ENCODE assay signal across 8 cellular contexts in the genomic region with DNA sequence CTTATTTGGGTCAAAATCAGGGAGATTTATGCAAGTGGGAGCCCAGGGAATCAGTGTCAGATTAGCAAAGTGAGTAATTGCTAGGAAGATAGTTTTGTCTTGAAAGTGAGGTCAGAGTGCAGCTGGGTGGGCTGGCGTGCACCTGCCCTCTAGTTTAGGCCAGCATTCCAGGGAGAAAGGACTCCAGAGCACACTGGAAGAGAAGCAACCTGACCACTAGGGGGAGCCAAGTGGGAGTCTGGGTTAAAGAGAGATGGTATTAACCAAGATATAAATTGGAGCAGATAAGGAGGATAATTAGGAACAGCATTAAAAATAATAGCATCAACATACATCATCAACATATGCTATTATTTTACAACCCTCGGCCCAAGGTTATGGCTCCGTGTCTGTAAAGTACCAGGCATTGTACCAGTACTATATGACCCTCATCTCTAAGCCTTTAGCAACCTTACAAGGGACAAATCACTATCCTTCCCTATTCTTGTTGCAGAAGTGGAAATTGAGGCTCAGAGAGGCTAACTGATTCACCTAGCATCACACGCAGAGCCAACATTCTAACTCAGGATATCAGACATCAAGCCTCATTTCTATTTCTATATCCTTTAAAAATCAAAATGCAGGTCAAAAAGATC. TPM values are rescaled to one million over a fixed set of nuclear protein-coding genes. Genes with fewer than 3 reads are reported as not detected.
DNase-seq lines count a peak whose midpoint lies in the region; ATAC-seq, FAIRE-seq and TF ChIP-seq lines count a peak whose summit lies in the region.

No MANE protein-coding gene starts in this region.

- ATAC-seq in stimulated activated naive CD8-positive, alpha-beta T cell treated with anti-CD3 and anti-CD28 coated beads, Interleukin-15, Interleukin-2, amounts not matched to agents 100 U/mL and 50 U/mL, for 24 hours, result no peak
- no peak for ATAC-seq in stimulated activated naive CD8-positive, alpha-beta T cell treated with anti-CD3 and anti-CD28 coated beads, Interleukin-15, amount 100 ng/mL, for 72 hours
- ATAC-seq in GM21529 (IDR thresholded peaks at IDR 0.05; ENCODE audit: unreplicated experiment) (no peak), HG02763 (IDR thresholded peaks at IDR 0.05; ENCODE audit: unreplicated experiment) (no peak)

- no peaks in the 10 kb centered on the region for H3K4me1 ChIP-seq in keratinocyte (ENCODE audit: control insufficient read depth, extremely low read depth, insufficient read depth, low read length)

- DNase-seq in stimulated activated naive CD8-positive, alpha-beta T cell treated with anti-CD3 and anti-CD28 coated beads, Interleukin-15, Interleukin-2, amounts not matched to agents 100 U/mL and 50 U/mL, for 24 hours, result peak; percentile 29
- no peak for DNase-seq in stimulated activated naive CD8-positive, alpha-beta T cell treated with anti-CD3 and anti-CD28 coated beads, Interleukin-15, amount 100 ng/mL, for 72 hours
- DNase-seq in NCI-H1105 (lab: John Stamatoyannopoulos, UW) (peak; percentile 62), keratinocyte (ENCODE audit: low read depth, low spot score) (no peak)
- DNase-seq in stimulated activated naive CD4-positive, alpha-beta T cell (lab: John Stamatoyannopoulos, UW), result no peak

- no peaks in the 10 kb centered on the region for H3K27me3 ChIP-seq in keratinocyte (ENCODE audit: control insufficient read depth, extremely low read depth, insufficient read depth, low read length)

- H3K9me1 ChIP-seq in keratinocyte (ENCODE audit: control insufficient read depth, extremely low read depth, insufficient read depth, low read length), result no peaks in the 10 kb centered on the region

- FAIRE-seq in keratinocyte (lab: Jason Lieb, UNC), result no peak

- H3K9me3 ChIP-seq in keratinocyte (ENCODE audit: control insufficient read depth, low read depth, low read length), result no peaks in the 10 kb centered on the region

- no peaks in the 10 kb centered on the region for H4K20me1 ChIP-seq in keratinocyte (ENCODE audit: control insufficient read depth, extremely low read depth, insufficient read depth, low read length)

- no peaks in the 10 kb centered on the region for H3K9me3 Mint-ChIP-seq in stimulated activated naive CD8-positive, alpha-beta T cell treated with anti-CD3 and anti-CD28 coated beads, Interleukin-15, amount 100 ng/mL, for 72 hours

- no peaks in the 10 kb centered on the region for H3K79me2 ChIP-seq in keratinocyte (ENCODE audit: control insufficient read depth, insufficient read depth, low read length)

- H3K36me3 ChIP-seq in keratinocyte (ENCODE audit: control insufficient read depth in 2 of 2, extremely low read depth in 1 of 2, insufficient read depth in 2 of 2, low read length in 2 of 2), result no peaks in the 10 kb centered on the region

- H2AFZ ChIP-seq in keratinocyte (ENCODE audit: control insufficient read depth, low read length), result no peak overlapping the region

- no peaks in the 10 kb centered on the region for H3K4me1 Mint-ChIP-seq in stimulated activated naive CD8-positive, alpha-beta T cell treated with anti-CD3 and anti-CD28 coated beads, Interleukin-15, amount 100 ng/mL, for 72 hours

- H3K4me3 Mint-ChIP-seq in stimulated activated naive CD8-positive, alpha-beta T cell treated with anti-CD3 and anti-CD28 coated beads, Interleukin-15, amount 100 ng/mL, for 72 hours, result no peak overlapping the region

- no peak overlapping the region for H3K9ac ChIP-seq in keratinocyte (ENCODE audit: control insufficient read depth, extremely low read depth, insufficient read depth, low read length)

- no peak overlapping the region for H3K4me2 ChIP-seq in keratinocyte (ENCODE audit: control insufficient read depth, extremely low read depth, insufficient read depth, low read depth, low read length)

- H3K4me3 ChIP-seq in WI38 (ENCODE audit: low read depth, low read length) (no peak overlapping the region), keratinocyte (ENCODE audit: control insufficient read depth in 2 of 3, extremely low read depth in 1 of 3, insufficient read depth in 2 of 3, low read depth in 1 of 3, low read length in 3 of 3) (no peak overlapping the region)

- H3K27ac Mint-ChIP-seq in stimulated activated naive CD8-positive, alpha-beta T cell treated with anti-CD3 and anti-CD28 coated beads, Interleukin-15, amount 100 ng/mL, for 72 hours, result no peak overlapping the region

- dilution Hi-C loops in keratinocyte (cut with MboI; ENCODE audit: extremely low pct_ligation_motif_present, low sequenced_read_pairs), result no loop called here

- peaks cover 29% of the 10 kb centered on the region for H3K27me3 Mint-ChIP-seq in stimulated activated naive CD8-positive, alpha-beta T cell treated with anti-CD3 and anti-CD28 coated beads, Interleukin-15, amount 100 ng/mL, for 72 hours

- H3K27ac ChIP-seq in keratinocyte (ENCODE audit: control insufficient read depth, insufficient read depth, low read length), result no peak overlapping the region

- peak; percentile 64 for TF ChIP-seq CTCF in WI38 (IDR thresholded peaks at IDR 0.05; ENCODE audit: low read depth, low read length)
- peak; percentile 71 to 82 (median 72) for TF ChIP-seq CTCF in keratinocyte (optimal IDR thresholded peaks at IDR 0.05 in 1 of 3, IDR thresholded peaks at IDR 0.05 in 1 of 3, conservative IDR thresholded peaks at IDR 0.05 in 1 of 3; ENCODE audit: extremely low read depth in 1 of 3, insufficient read depth in 2 of 3, low read length in 3 of 3)

RNA-seq across cellular contexts. Expression of a gene that starts 57.8 kb away (rescaled TPM):
- polyA plus RNA-seq in keratinocyte, result not detected in 3 replicates
- not detected for polyA plus RNA-seq in keratinocyte (2011; ENCODE audit: low read depth)
- polyA plus RNA-seq in keratinocyte (2011; cell fraction: cytosol; rRNA removed), result not detected in 2 replicates
- polyA plus RNA-seq in keratinocyte (2011; cell fraction: nucleus; rRNA removed), result not detected in 2 replicates
- not detected in 2 replicates for polyA plus RNA-seq in keratinocyte (2012; ENCODE audit: low replicate concordance)
- polyA minus RNA-seq in keratinocyte, result not detected in 3 replicates
- polyA minus RNA-seq in keratinocyte (2011; cell fraction: cytosol; rRNA and poly(A)+ RNA removed), result not detected
- not detected in 2 replicates for polyA minus RNA-seq in keratinocyte (2011; cell fraction: nucleus; rRNA and poly(A)+ RNA removed)

Comparison
In these comparisons a context has a peak if more than half of its experiments do, and no peak if none do; other contexts are left out.
1. DNase-seq: peak in stimulated activated naive CD8-positive, alpha-beta T cell treated with anti-CD3 and anti-CD28 coated beads, Interleukin-15, Interleukin-2, amounts not matched to agents 100 U/mL and 50 U/mL, for 24 hours (single experiment) and NCI-H1105 (single experiment); none in stimulated activated naive CD8-positive, alpha-beta T cell treated with anti-CD3 and anti-CD28 coated beads, Interleukin-15, amount 100 ng/mL, for 72 hours (0 of 2), keratinocyte (single experiment) and stimulated activated naive CD4-positive, alpha-beta T cell (0 of 6).